Comparison of ENCODE assay signal across 8 cellular contexts in genomic region chr10:126041804-126042231, GRCh38.
DNase-seq lines count a peak whose midpoint lies in the region; ATAC-seq and TF ChIP-seq lines count a peak whose summit lies in the region.

No MANE protein-coding gene starts in this region.

- CTCF ChIA-PET in Panc1 (lab: Charles Lee) = interaction anchor here (0.8 kb wide), 1 partner anchor 46 kb away, joined by 5 read pairs; no protein-coding TSS in a partner anchor

- H3K4me3 ChIP-seq in Panc1 (ENCODE audit: low read depth in 2 of 2, low read length in 2 of 2) = no peak overlapping the region
- H3K4me3 ChIP-seq in psoas muscle = no peak overlapping the region
- no peak overlapping the region for H3K4me3 ChIP-seq in transverse colon

- POLR2A ChIA-PET in Panc1 (lab: Charles Lee) = no interaction called here

- no peak for TF ChIP-seq CTCF in Panc1 (IDR thresholded peaks at IDR 0.05)
- no peak for TF ChIP-seq CTCF in psoas muscle (IDR thresholded peaks at IDR 0.05)
- no peak for TF ChIP-seq CTCF in transverse colon (IDR thresholded peaks at IDR 0.05)

- WGBS in psoas muscle, 3 donors = 6 to 10% (median 7%) methylated on average over 12 of the region's 12 CpGs
- WGBS in transverse colon (ENCODE audit: low coverage in 1 of 2), 2 donors = 16% methylated on average over 7 of the region's 12 CpGs; no CpG with 5 or more reads in 1 of the 2 donors

- H3K36me3 ChIP-seq in Panc1 (ENCODE audit: control insufficient read depth, insufficient read depth, low read length) = no peaks in the 10 kb centered on the region
- H3K36me3 ChIP-seq in psoas muscle (ENCODE audit: insufficient read depth in 1 of 2, low read depth in 1 of 2) = no peaks in the 10 kb centered on the region
- H3K36me3 ChIP-seq in transverse colon = no peaks in the 10 kb centered on the region

- no peak overlapping the region for H3K27ac ChIP-seq in Panc1 (ENCODE audit: low read length)
- H3K27ac ChIP-seq in psoas muscle = peak overlapping the region; percentile 36
- H3K27ac ChIP-seq in transverse colon = peak overlapping the region in 2 of 4 donors; percentile 52 to 56

- in situ Hi-C loops in Panc1 (cut with HindIII; ENCODE audit: low pct_unique_long_range_greater_than_20kb, low sequenced_read_pairs) = no loop called here
- in situ Hi-C loops in transverse colon (cut with MboI; ENCODE audit: low pct_ligation_motif_present in 1 of 4, low pct_unique_long_range_greater_than_20kb in 1 of 4, low sequenced_read_pairs in 3 of 4) = no loop called here

- intact Hi-C loops in Panc1 (cut with micrococcal nuclease; ENCODE audit: unreplicated experiment) (no loop called here), cardiac septum (cut with DNase I) (loop anchor here (10.0 kb wide), 1 partner anchor 113 kb away; no protein-coding TSS in a partner anchor), psoas muscle (cut with DNase I) (no loop called here), transverse colon (cut with DNase I; ENCODE audit: low total_unique reads) (no loop called here)

- no TSS peak for BruUV-seq in Panc1 (replicated peaks; lab: Mats Ljungman, UMichigan)

- DNase-seq in NCI-H1417 (lab: John Stamatoyannopoulos, UW) (peak; percentile 2 to 43 (median 24)), NCI-H1417 treated with DMSO at 0.1 percent for 48 hours (lab: John Stamatoyannopoulos, UW) (no peak), Panc1 (ENCODE audit: low read depth, low spot score) (no peak), cardiac septum (ENCODE audit: low spot score) (peak; percentile 93), psoas muscle (peak; percentile 74 to 87), transverse colon (peak; percentile 71)
- DNase-seq in activated gamma-delta T cell treated with anti-CD3 and anti-CD28 coated beads, Interleukin-2, amount 50 U/mL, for 16 hours (ENCODE audit: low read depth) = peak; percentile 30

- no peak for TF ChIP-seq EP300 in transverse colon (IDR thresholded peaks at IDR 0.05; ENCODE audit: low read depth)

- H3K4me1 ChIP-seq in Panc1 (ENCODE audit: control insufficient read depth, insufficient read depth, low read length) = no peaks in the 10 kb centered on the region; the same call in 1 of the 2 replicates
- H3K4me1 ChIP-seq in psoas muscle = no peaks in the 10 kb centered on the region
- H3K4me1 ChIP-seq in transverse colon = peaks cover 0 to 6% (median 2%) of the 10 kb centered on the region in 4 donors

- H3K9me3 ChIP-seq in Panc1 (ENCODE audit: control insufficient read depth, insufficient read depth, low read depth, low read length) = no peaks in the 10 kb centered on the region
- no peaks in the 10 kb centered on the region for H3K9me3 ChIP-seq in psoas muscle
- H3K9me3 ChIP-seq in transverse colon = no peaks in the 10 kb centered on the region

- H3K27me3 ChIP-seq in Panc1 (ENCODE audit: control insufficient read depth, insufficient read depth, low read length) (no peaks in the 10 kb centered on the region), psoas muscle (ENCODE audit: insufficient read depth in 3 of 3, low read length in 2 of 3) (no peaks in the 10 kb centered on the region), transverse colon (no peaks in the 10 kb centered on the region)

- peak; percentile 33 for TF ChIP-seq POLR2A in transverse colon (IDR thresholded peaks at IDR 0.05)

- ATAC-seq in HG02870 (IDR thresholded peaks at IDR 0.05; ENCODE audit: unreplicated experiment) = peak; percentile 99
- peak; percentile 68 for ATAC-seq in Panc1
- ATAC-seq in psoas muscle = peak; percentile 59 to 87 (median 80)

Comparison
In these comparisons a context has a peak if more than half of its experiments do, and no peak if none do; other contexts are left out.
1. DNase-seq: peak in NCI-H1417 (3 of 3), activated gamma-delta T cell treated with anti-CD3 and anti-CD28 coated beads, Interleukin-2, amount 50 U/mL, for 16 hours (single experiment), cardiac septum (single experiment), psoas muscle (2 of 2) and transverse colon (single experiment); none in NCI-H1417 treated with DMSO at 0.1 percent for 48 hours (single experiment) and Panc1 (single experiment).
2. Peak in every context shown above with its lines, with median percentiles within 50 percentile points of each other: ATAC-seq.